15 cellular contexts compared by ENCODE assay signal in genomic region chr10:34454590-34455289, GRCh38.
"Had no signal": no experiment of that assay in that cellular context is flagged by ENCODE, and none has a peak within 500 bp of the region (broad histone marks: within the 10 kb centered on the region; RNA-seq: fewer than 3 reads in every experiment).

No MANE protein-coding gene starts in this region.

- H3K4me1 ChIP-seq: ascending aorta, breast epithelium, suprapubic skin had no signal

- ATAC-seq: right cardiac atrium had no signal

- H3K9me3 ChIP-seq: ascending aorta, breast epithelium, suprapubic skin had no signal

- H3K27ac ChIP-seq: ascending aorta, breast epithelium, dorsolateral prefrontal cortex, skin epidermis, suprapubic skin, VCaP had no signal

- H3K27me3 ChIP-seq: ascending aorta, breast epithelium, suprapubic skin had no signal

- DNase-seq: activated CD4-positive, alpha-beta T cell treated with anti-CD3 and anti-CD28 coated beads for 1 hour; activated CD4-positive, alpha-beta T cell treated with anti-CD3 and anti-CD28 coated beads, Interleukin-2, amount 50 U/mL, for 4 hours; activated naive CD4-positive, alpha-beta T cell treated with Interleukin-2 at 50 U/mL for 16 hours; activated T-cell treated with anti-CD3 and anti-CD28 coated beads for 4 hours; dorsolateral prefrontal cortex; endodermal cell; head of caudate nucleus; occipital lobe; right cardiac atrium; stimulated activated CD4-positive, alpha-beta T cell treated with anti-CD3 and anti-CD28 coated beads, Interleukin-15, amount 100 ng/mL, for 24 hours had no signal

- H3K36me3 ChIP-seq: ascending aorta, breast epithelium had no signal

- H3K4me3 ChIP-seq: ascending aorta, breast epithelium, dorsolateral prefrontal cortex, skin epidermis, suprapubic skin had no signal
